Comparison of ENCODE assay signal across 1 cellular context in genomic region chr3:9947025-9947995, GRCh38.
TF ChIP-seq lines count a peak whose summit lies in the region.

No MANE protein-coding gene starts in this region.

TF ChIP-seq in HepG2, 621 proteins besides CTCF, POLR2A, EP300 and RAD21 (continued from another document and continues in another):
- TF ChIP-seq NKX3-1 (CRISPR knock-in tag; IDR thresholded peaks at IDR 0.05) (peak; percentile 89), THAP8 (CRISPR knock-in tag; IDR thresholded peaks at IDR 0.05; ENCODE audit: borderline replicate concordance) (peak; percentile 73; the same call in 1 of the 2 replicates), SNAPC4 (CRISPR knock-in tag; IDR thresholded peaks at IDR 0.05) (no peak), RXRA (CRISPR knock-in tag; IDR thresholded peaks at IDR 0.05) (peak; percentile 23; the same call in 1 of the 2 replicates), ZNF101 (CRISPR knock-in tag; IDR thresholded peaks at IDR 0.05; ENCODE audit: borderline replicate concordance, low read depth) (peak; percentile 36; the same call in 1 of the 2 replicates), ZNF572 (CRISPR knock-in tag; IDR thresholded peaks at IDR 0.05) (0 out of 2 replicates have a peak, but pooled peaks have one; percentile 37), HMGA1 (CRISPR knock-in tag; conservative IDR thresholded peaks at IDR 0.05) (no peak), EED (CRISPR knock-in tag; IDR thresholded peaks at IDR 0.05) (no peak), ATF1 (CRISPR knock-in tag; IDR thresholded peaks at IDR 0.05) (no peak), NFKB2 (CRISPR knock-in tag; IDR thresholded peaks at IDR 0.05; ENCODE audit: borderline replicate concordance) (peak; percentile 86), ZNF569 (CRISPR knock-in tag; IDR thresholded peaks at IDR 0.05; ENCODE audit: borderline replicate concordance) (no peak), TAF1 (CRISPR knock-in tag; IDR thresholded peaks at IDR 0.05) (peak; percentile 42; the same call in 1 of the 2 replicates), ZMYM2 (CRISPR knock-in tag; IDR thresholded peaks at IDR 0.05) (no peak), ZNF562 (CRISPR knock-in tag; IDR thresholded peaks at IDR 0.05; ENCODE audit: borderline replicate concordance) (no peak), GLI4 (CRISPR knock-in tag; IDR thresholded peaks at IDR 0.05; ENCODE audit: borderline replicate concordance) (peak; percentile 91; the same call in 1 of the 2 replicates), CHD4 (IDR thresholded peaks at IDR 0.05; ENCODE audit: borderline replicate concordance, low read length) (no peak), NCOA2 (CRISPR knock-in tag; IDR thresholded peaks at IDR 0.05) (0 out of 2 replicates have a peak, but pooled peaks have one; percentile 18), ZFP91 (CRISPR knock-in tag; IDR thresholded peaks at IDR 0.05; ENCODE audit: borderline replicate concordance) (peak; percentile 58), LCORL (IDR thresholded peaks at IDR 0.05) (no peak), LCORL (CRISPR knock-in tag; IDR thresholded peaks at IDR 0.05) (peak; percentile 56), ZNF274 (CRISPR knock-in tag; IDR thresholded peaks at IDR 0.05) (peak; percentile 92), SAP130 (CRISPR knock-in tag; IDR thresholded peaks at IDR 0.05; ENCODE audit: low read depth) (peak; percentile 97), ELF3 (CRISPR knock-in tag; IDR thresholded peaks at IDR 0.05) (peak; percentile 33; the same call in 1 of the 2 replicates), SIN3B (IDR thresholded peaks at IDR 0.05; ENCODE audit: low read length) (no peak), KLF13 (CRISPR knock-in tag; IDR thresholded peaks at IDR 0.05) (peak; percentile 35; the same call in 1 of the 2 replicates), PREB (CRISPR knock-in tag; IDR thresholded peaks at IDR 0.05) (peak; percentile 75; the same call in 1 of the 2 replicates), MIER2 (CRISPR knock-in tag; IDR thresholded peaks at IDR 0.05) (no peak), HES4 (CRISPR knock-in tag; IDR thresholded peaks at IDR 0.05; ENCODE audit: borderline replicate concordance) (peak; percentile 56; the same call in 1 of the 2 replicates), ZFP82 (CRISPR knock-in tag; IDR thresholded peaks at IDR 0.05; ENCODE audit: borderline replicate concordance) (peak; percentile 63; the same call in 1 of the 2 replicates), CEBPG (CRISPR knock-in tag; IDR thresholded peaks at IDR 0.05) (no peak), ZNF432 (CRISPR knock-in tag; IDR thresholded peaks at IDR 0.05; ENCODE audit: borderline replicate concordance) (no peak), TRIM24 (CRISPR knock-in tag; IDR thresholded peaks at IDR 0.05) (no peak), ZNF576 (CRISPR knock-in tag; IDR thresholded peaks at IDR 0.05) (no peak), ZNF256 (CRISPR knock-in tag; conservative IDR thresholded peaks at IDR 0.05) (peak; percentile 92; the same call in 1 of the 2 replicates), ARHGAP35 (CRISPR knock-in tag; IDR thresholded peaks at IDR 0.05; ENCODE audit: borderline replicate concordance) (no peak), PHF21A (CRISPR knock-in tag; IDR thresholded peaks at IDR 0.05) (no peak; the same call in 1 of the 2 replicates), ZNF33A (CRISPR knock-in tag; IDR thresholded peaks at IDR 0.05; ENCODE audit: borderline replicate concordance) (no peak), REL (CRISPR knock-in tag; conservative IDR thresholded peaks at IDR 0.05) (0 out of 2 replicates have a peak, but pooled peaks have one; percentile 35), REPIN1 (CRISPR knock-in tag; IDR thresholded peaks at IDR 0.05; ENCODE audit: borderline replicate concordance, low read depth) (peak; percentile 42), IRF2 (CRISPR knock-in tag; IDR thresholded peaks at IDR 0.05) (0 out of 2 replicates have a peak, but pooled peaks have one; percentile 24), XBP1 (CRISPR knock-in tag; IDR thresholded peaks at IDR 0.05) (no peak), RFX1 (IDR thresholded peaks at IDR 0.05) (no peak), NFIB (CRISPR knock-in tag; IDR thresholded peaks at IDR 0.05; ENCODE audit: borderline replicate concordance) (no peak), SKI (IDR thresholded peaks at IDR 0.05; ENCODE audit: partially characterized antibody) (peak; percentile 61), HOXA5 (CRISPR knock-in tag; IDR thresholded peaks at IDR 0.05) (peak; percentile 90), CAMTA2 (CRISPR knock-in tag; IDR thresholded peaks at IDR 0.05; ENCODE audit: borderline replicate concordance) (0 out of 2 replicates have a peak, but pooled peaks have one; percentile 92), ZNF333 (CRISPR knock-in tag; IDR thresholded peaks at IDR 0.05; ENCODE audit: borderline replicate concordance) (peak; percentile 18; the same call in 1 of the 2 replicates), ZNF678 (CRISPR knock-in tag; IDR thresholded peaks at IDR 0.05) (no peak), KLF6 (CRISPR knock-in tag; IDR thresholded peaks at IDR 0.05) (peak; percentile 78; the same call in 1 of the 2 replicates), SALL2 (CRISPR knock-in tag; IDR thresholded peaks at IDR 0.05) (peak; percentile 95)
- TF ChIP-seq, protein P1, sequence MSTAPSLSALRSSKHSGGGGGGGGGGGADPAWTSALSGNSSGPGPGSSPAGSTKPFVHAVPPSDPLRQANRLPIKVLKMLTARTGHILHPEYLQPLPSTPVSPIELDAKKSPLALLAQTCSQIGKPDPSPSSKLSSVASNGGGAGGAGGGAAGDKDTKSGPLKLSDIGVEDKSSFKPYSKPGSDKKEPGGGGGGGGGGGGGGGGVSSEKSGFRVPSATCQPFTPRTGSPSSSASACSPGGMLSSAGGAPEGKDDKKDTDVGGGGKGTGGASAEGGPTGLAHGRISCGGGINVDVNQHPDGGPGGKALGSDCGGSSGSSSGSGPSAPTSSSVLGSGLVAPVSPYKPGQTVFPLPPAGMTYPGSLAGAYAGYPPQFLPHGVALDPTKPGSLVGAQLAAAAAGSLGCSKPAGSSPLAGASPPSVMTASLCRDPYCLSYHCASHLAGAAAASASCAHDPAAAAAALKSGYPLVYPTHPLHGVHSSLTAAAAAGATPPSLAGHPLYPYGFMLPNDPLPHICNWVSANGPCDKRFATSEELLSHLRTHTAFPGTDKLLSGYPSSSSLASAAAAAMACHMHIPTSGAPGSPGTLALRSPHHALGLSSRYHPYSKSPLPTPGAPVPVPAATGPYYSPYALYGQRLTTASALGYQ (CRISPR knock-in tag; IDR thresholded peaks at IDR 0.05) = peak; percentile 65
- TF ChIP-seq, protein P2, sequence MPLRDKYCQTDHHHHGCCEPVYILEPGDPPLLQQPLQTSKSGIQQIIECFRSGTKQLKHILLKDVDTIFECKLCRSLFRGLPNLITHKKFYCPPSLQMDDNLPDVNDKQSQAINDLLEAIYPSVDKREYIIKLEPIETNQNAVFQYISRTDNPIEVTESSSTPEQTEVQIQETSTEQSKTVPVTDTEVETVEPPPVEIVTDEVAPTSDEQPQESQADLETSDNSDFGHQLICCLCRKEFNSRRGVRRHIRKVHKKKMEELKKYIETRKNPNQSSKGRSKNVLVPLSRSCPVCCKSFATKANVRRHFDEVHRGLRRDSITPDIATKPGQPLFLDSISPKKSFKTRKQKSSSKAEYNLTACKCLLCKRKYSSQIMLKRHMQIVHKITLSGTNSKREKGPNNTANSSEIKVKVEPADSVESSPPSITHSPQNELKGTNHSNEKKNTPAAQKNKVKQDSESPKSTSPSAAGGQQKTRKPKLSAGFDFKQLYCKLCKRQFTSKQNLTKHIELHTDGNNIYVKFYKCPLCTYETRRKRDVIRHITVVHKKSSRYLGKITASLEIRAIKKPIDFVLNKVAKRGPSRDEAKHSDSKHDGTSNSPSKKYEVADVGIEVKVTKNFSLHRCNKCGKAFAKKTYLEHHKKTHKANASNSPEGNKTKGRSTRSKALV (CRISPR knock-in tag; IDR thresholded peaks at IDR 0.05) = peak; percentile 99
- TF ChIP-seq, protein P3, sequence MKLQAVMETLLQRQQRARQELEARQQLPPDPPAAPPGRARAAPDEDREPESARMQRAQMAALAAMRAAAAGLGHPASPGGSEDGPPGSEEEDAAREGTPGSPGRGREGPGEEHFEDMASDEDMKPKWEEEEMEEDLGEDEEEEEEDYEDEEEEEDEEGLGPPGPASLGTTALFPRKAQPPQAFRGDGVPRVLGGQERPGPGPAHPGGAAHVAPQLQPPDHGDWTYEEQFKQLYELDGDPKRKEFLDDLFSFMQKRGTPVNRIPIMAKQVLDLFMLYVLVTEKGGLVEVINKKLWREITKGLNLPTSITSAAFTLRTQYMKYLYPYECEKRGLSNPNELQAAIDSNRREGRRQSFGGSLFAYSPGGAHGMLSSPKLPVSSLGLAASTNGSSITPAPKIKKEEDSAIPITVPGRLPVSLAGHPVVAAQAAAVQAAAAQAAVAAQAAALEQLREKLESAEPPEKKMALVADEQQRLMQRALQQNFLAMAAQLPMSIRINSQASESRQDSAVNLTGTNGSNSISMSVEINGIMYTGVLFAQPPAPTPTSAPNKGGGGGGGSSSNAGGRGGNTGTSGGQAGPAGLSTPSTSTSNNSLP (IDR thresholded peaks at IDR 0.05; ENCODE audit: low read depth, low read length) = no peak
- TF ChIP-seq, protein P4, sequence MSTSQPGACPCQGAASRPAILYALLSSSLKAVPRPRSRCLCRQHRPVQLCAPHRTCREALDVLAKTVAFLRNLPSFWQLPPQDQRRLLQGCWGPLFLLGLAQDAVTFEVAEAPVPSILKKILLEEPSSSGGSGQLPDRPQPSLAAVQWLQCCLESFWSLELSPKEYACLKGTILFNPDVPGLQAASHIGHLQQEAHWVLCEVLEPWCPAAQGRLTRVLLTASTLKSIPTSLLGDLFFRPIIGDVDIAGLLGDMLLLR (CRISPR knock-in tag; IDR thresholded peaks at IDR 0.05) = peak; percentile 96
- TF ChIP-seq, protein P5, sequence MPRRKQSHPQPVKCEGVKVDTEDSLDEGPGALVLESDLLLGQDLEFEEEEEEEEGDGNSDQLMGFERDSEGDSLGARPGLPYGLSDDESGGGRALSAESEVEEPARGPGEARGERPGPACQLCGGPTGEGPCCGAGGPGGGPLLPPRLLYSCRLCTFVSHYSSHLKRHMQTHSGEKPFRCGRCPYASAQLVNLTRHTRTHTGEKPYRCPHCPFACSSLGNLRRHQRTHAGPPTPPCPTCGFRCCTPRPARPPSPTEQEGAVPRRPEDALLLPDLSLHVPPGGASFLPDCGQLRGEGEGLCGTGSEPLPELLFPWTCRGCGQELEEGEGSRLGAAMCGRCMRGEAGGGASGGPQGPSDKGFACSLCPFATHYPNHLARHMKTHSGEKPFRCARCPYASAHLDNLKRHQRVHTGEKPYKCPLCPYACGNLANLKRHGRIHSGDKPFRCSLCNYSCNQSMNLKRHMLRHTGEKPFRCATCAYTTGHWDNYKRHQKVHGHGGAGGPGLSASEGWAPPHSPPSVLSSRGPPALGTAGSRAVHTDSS (CRISPR knock-in tag; conservative IDR thresholded peaks at IDR 0.05) = peak; percentile 87; the same call in 1 of the 2 replicates
